9 cellular contexts compared by ENCODE assay signal in genomic region chr3:87793322-87793877, GRCh38. TPM values are rescaled to one million over a fixed set of nuclear protein-coding genes. Genes with fewer than 3 reads are reported as not detected.
DNase-seq lines count a peak whose midpoint lies in the region; ATAC-seq, FAIRE-seq and TF ChIP-seq lines count a peak whose summit lies in the region.
"Had no signal": no experiment of that assay in that cellular context is flagged by ENCODE, and none has a peak within 500 bp of the region (broad histone marks: within the 10 kb centered on the region; RNA-seq: fewer than 3 reads in every experiment).

No MANE protein-coding gene starts in this region.

- no peaks in the 10 kb centered on the region for H3K9me3 ChIP-seq in A549

- peak overlapping the region; percentile 44 to 81; a peak in 5 of 6 replicates for H3K27ac ChIP-seq in A549

- peak in 1 of 2 experiments; percentile 11 for DNase-seq in A549 (ENCODE audit: low read depth in 1 of 2, low spot score in 1 of 2)
- DNase-seq in natural killer cell = no peak
- DNase-seq in left lobe of liver (ENCODE audit: low spot score) = no peak
- DNase-seq in T-helper 9 cell = no peak
- DNase-seq: foreskin melanocyte had no signal

- peaks cover 37% of the 10 kb centered on the region for H3K27me3 Mint-ChIP-seq in dendritic cell treated with granulocyte-macrophage colony-stimulating factor and Interleukin-4, amounts not matched to agents 40 ng/mL and 50 ng/mL, for 4 days
- H3K27me3 Mint-ChIP-seq in natural killer cell (ENCODE audit: low read depth in 2 of 2) = peaks cover 42 to 52% of the 10 kb centered on the region in 2 donors

- peak overlapping the region; percentile 59 for H3K4me3 ChIP-seq in A549

- H3K9me3 Mint-ChIP-seq in dendritic cell treated with granulocyte-macrophage colony-stimulating factor and Interleukin-4, amounts not matched to agents 40 ng/mL and 50 ng/mL, for 4 days = no peaks in the 10 kb centered on the region
- peaks cover 0 to 8% of the 10 kb centered on the region in 2 donors for H3K9me3 Mint-ChIP-seq in natural killer cell

- ATAC-seq in A549 (peak; percentile 70 to 76), HG02642 (IDR thresholded peaks at IDR 0.05; ENCODE audit: poor library complexity, unreplicated experiment) (peak; percentile 27), natural killer cell (no peak), left lobe of liver (no peak), HG03095 (IDR thresholded peaks at IDR 0.05; ENCODE audit: unreplicated experiment) (no peak)
- ATAC-seq in activated CD4-positive, CD25-positive, alpha-beta regulatory T cell treated with anti-CD3 and anti-CD28 coated beads, Interleukin-2, amount 50 U/mL, for 24 hours = no peak

- peaks cover 31% of the 10 kb centered on the region for H3K4me1 Mint-ChIP-seq in dendritic cell treated with granulocyte-macrophage colony-stimulating factor and Interleukin-4, amounts not matched to agents 40 ng/mL and 50 ng/mL, for 4 days (ENCODE audit: low read depth)
- H3K4me1 Mint-ChIP-seq in natural killer cell = peaks cover 28 to 30% of the 10 kb centered on the region in 2 donors

- TF ChIP-seq RAD21 in A549 (conservative IDR thresholded peaks at IDR 0.05 in 1 of 2, IDR thresholded peaks at IDR 0.05 in 1 of 2) = no peak

- intact Hi-C loops in dendritic cell treated with granulocyte-macrophage colony-stimulating factor and Interleukin-4, amounts not matched to agents 40 ng/mL and 50 ng/mL, for 4 days (cut with micrococcal nuclease) = loop anchor here (5.0 kb wide), 1 partner anchor 59 kb away; no protein-coding TSS in a partner anchor
- intact Hi-C loops in natural killer cell (cut with micrococcal nuclease) = no loop called here

- peak overlapping the region; percentile 88 for H3K4me2 ChIP-seq in A549

- POLR2A ChIA-PET in A549 (lab: Yijun Ruan, JAX) = no interaction called here

- TF ChIP-seq EP300 in A549 (IDR thresholded peaks at IDR 0.05) = no peak

- no peak overlapping the region for H3K27ac Mint-ChIP-seq in dendritic cell treated with granulocyte-macrophage colony-stimulating factor and Interleukin-4, amounts not matched to agents 40 ng/mL and 50 ng/mL, for 4 days
- no peak overlapping the region for H3K27ac Mint-ChIP-seq in natural killer cell

- no peak for TF ChIP-seq CTCF in A549 (IDR thresholded peaks at IDR 0.05)
- no peak for TF ChIP-seq CTCF in natural killer cell (IDR thresholded peaks at IDR 0.05)

- peaks cover 7% of the 10 kb centered on the region for H3K36me3 Mint-ChIP-seq in dendritic cell treated with granulocyte-macrophage colony-stimulating factor and Interleukin-4, amounts not matched to agents 40 ng/mL and 50 ng/mL, for 4 days (ENCODE audit: low read depth)
- H3K36me3 Mint-ChIP-seq in natural killer cell = no peaks in the 10 kb centered on the region

- WGBS in A549 (ENCODE audit: missing lambda C conversion rate) = 19% methylated on average over 19 of the region's 19 CpGs

- CTCF ChIA-PET in A549 (lab: Yijun Ruan, JAX) = interaction anchor here (0.8 to 2.2 kb wide), 6 partner anchors 11 to 533 kb away, joined by 3 to 7 read pairs (median 4); no protein-coding TSS in a partner anchor

- H3K4me1 ChIP-seq in A549 = peaks cover 9% of the 10 kb centered on the region; the same call in 1 of the 3 replicates

- no peak for TF ChIP-seq POLR2A in A549 (IDR thresholded peaks at IDR 0.05; ENCODE audit: low read length)

- peak overlapping the region; percentile 96 for H3K4me3 Mint-ChIP-seq in dendritic cell treated with granulocyte-macrophage colony-stimulating factor and Interleukin-4, amounts not matched to agents 40 ng/mL and 50 ng/mL, for 4 days
- peak overlapping the region; percentile 49 for H3K4me3 Mint-ChIP-seq in natural killer cell

- no peak for FAIRE-seq in A549 (lab: Jason Lieb, UNC)

TF ChIP-seq in A549, 52 proteins besides CTCF, POLR2A, EP300 and RAD21:
- TF ChIP-seq, protein P1, sequence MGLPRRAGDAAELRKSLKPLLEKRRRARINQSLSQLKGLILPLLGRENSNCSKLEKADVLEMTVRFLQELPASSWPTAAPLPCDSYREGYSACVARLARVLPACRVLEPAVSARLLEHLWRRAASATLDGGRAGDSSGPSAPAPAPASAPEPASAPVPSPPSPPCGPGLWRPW (IDR thresholded peaks at IDR 0.05) = no peak
- TF ChIP-seq SMC3 (IDR thresholded peaks at IDR 0.05) = no peak
- no peak for TF ChIP-seq RCOR1 (IDR thresholded peaks at IDR 0.05; ENCODE audit: low read depth, low read length)
- no peak for TF ChIP-seq CHD2 (IDR thresholded peaks at IDR 0.05; ENCODE audit: low read length, partially characterized antibody)
- no peak for TF ChIP-seq JUNB (IDR thresholded peaks at IDR 0.05)
- no peak for TF ChIP-seq RFX5 (IDR thresholded peaks at IDR 0.05)
- TF ChIP-seq, protein P2, sequence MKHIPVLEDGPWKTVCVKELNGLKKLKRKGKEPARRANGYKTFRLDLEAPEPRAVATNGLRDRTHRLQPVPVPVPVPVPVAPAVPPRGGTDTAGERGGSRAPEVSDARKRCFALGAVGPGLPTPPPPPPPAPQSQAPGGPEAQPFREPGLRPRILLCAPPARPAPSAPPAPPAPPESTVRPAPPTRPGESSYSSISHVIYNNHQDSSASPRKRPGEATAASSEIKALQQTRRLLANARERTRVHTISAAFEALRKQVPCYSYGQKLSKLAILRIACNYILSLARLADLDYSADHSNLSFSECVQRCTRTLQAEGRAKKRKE (CRISPR knock-in tag; IDR thresholded peaks at IDR 0.05; ENCODE audit: low read depth) = no peak
- no peak for TF ChIP-seq NPAS2 (CRISPR knock-in tag; IDR thresholded peaks at IDR 0.05; ENCODE audit: borderline replicate concordance)
- no peak for TF ChIP-seq FOSL2 (IDR thresholded peaks at IDR 0.05)
- no peak for TF ChIP-seq FOSL2 (CRISPR knock-in tag; IDR thresholded peaks at IDR 0.05)

RNA-seq across cellular contexts. Expression of gene HTR1F, which starts 0.9 kb away (rescaled TPM):
- polyA plus RNA-seq in A549 (2011; rRNA removed) = 0.14 and 0.28 TPM in 2 replicates
- 0.01 TPM in 2 replicates for polyA plus RNA-seq in A549 (2012; cell fraction: cytosol; rRNA removed)
- 0.02 and 0.06 TPM in 2 replicates for polyA plus RNA-seq in A549 (2012; cell fraction: nucleus; rRNA removed)
- 0.13 to 0.33 TPM (median 0.15 TPM) in 3 replicates for polyA plus RNA-seq in A549 (2017; fragmentation: RNase III; extraction: RNeasy Plus Mini Kit Qiagen cat#74134 plus additional on column Dnase treatment)
- polyA minus RNA-seq in A549 (2011; rRNA and poly(A)+ RNA removed) = 0.10 and 0.12 TPM in 2 replicates
- under 1 TPM in 1 of 3 donors, not detected in 2; 0.10 TPM for total RNA-seq in natural killer cell
- total RNA-seq in left lobe of liver = not detected

Comparison
In these comparisons a context has a peak if more than half of its experiments do, and no peak if none do; other contexts are left out.
1. ATAC-seq: peak in A549 (2 of 2) and HG02642 (single experiment); none in natural killer cell (0 of 3), left lobe of liver (single experiment), HG03095 (single experiment) and activated CD4-positive, CD25-positive, alpha-beta regulatory T cell treated with anti-CD3 and anti-CD28 coated beads, Interleukin-2, amount 50 U/mL, for 24 hours (0 of 2).